In genomic region chr15:88606437-88606794, GRCh38 we compare ENCODE assay signal across 19 cellular contexts. TPM values are rescaled to one million over a fixed set of nuclear protein-coding genes. Genes with fewer than 3 reads are reported as not detected.
A peak's percentile ranks its signal among the peaks of the same experiment; 100 is the strongest.
DNase-seq lines count a peak whose midpoint lies in the region; ATAC-seq, FAIRE-seq and TF ChIP-seq lines count a peak whose summit lies in the region.
"Had no signal": no experiment of that assay in that cellular context is flagged by ENCODE, and none has a peak within 500 bp of the region (broad histone marks: within the 10 kb centered on the region; RNA-seq: fewer than 3 reads in every experiment).

No MANE protein-coding gene starts in this region.

- no peak overlapping the region for H2AK5ac ChIP-seq in H1 (ENCODE audit: low read depth, low read length)

- H3K4me2 ChIP-seq in H1 (ENCODE audit: insufficient read depth in 1 of 2, low read depth in 2 of 2, low read length in 2 of 2) = peak overlapping the region; percentile 94 to 95

- no peaks in the 10 kb centered on the region for H3K79me1 ChIP-seq in H1 (ENCODE audit: low read depth, low read length)

- CTCF ChIA-PET in H1 (lab: Charles Lee; ENCODE audit: partially characterized antibody) = no interaction called here

- no peak overlapping the region for H2BK12ac ChIP-seq in H1 (ENCODE audit: low read depth, low read length)

- no peak overlapping the region for H3K18ac ChIP-seq in H1 (ENCODE audit: extremely low read depth, low read length)

- H3K27me3 ChIP-seq in H1 (replicated peaks in 1 of 4; ENCODE audit: control insufficient read depth in 3 of 4, extremely low read depth in 1 of 4, insufficient read depth in 3 of 4, low read length in 3 of 4) (peaks cover 31 to 58% (median 51%) of the 10 kb centered on the region in 4 experiments), SJCRH30 (peaks cover 10% of the 10 kb centered on the region; the same call in 1 of the 2 replicates)

- peaks cover 25% of the 10 kb centered on the region; the same call in 1 of the 2 replicates for H3K23me2 ChIP-seq in H1 (ENCODE audit: low read depth, low read length)

- FAIRE-seq in H1 (lab: Jason Lieb, UNC) = no peak
- FAIRE-seq: frontal cortex, GM18507 had no signal

- H3K56ac ChIP-seq in H1 (replicated peaks; ENCODE audit: insufficient read length, low read depth, low read length) = no peak overlapping the region

- no peak for TF ChIP-seq POLR2A in H1 (IDR thresholded peaks at IDR 0.05; ENCODE audit: control extremely low read depth in 1 of 2, low read depth in 2 of 2, low read length in 2 of 2)

- WGBS in H1 (ENCODE audit: extremely low coverage in 1 of 2, insufficient coverage in 1 of 2, insufficient read length in 1 of 2, insufficient replicate concordance in 2 of 2, low coverage in 1 of 2, low lambda C conversion rate in 2 of 2, missing lambda C conversion rate in 1 of 2), 2 experiments = 14% methylated on average over 11 of the region's 11 CpGs; no CpG with 5 or more reads in 1 of the 2 experiments

- H3K4me3 ChIP-seq in H1 (ENCODE audit: extremely low read depth in 1 of 4, insufficient read depth in 2 of 4, low read depth in 3 of 4, low read length in 4 of 4) (peak overlapping the region in 1 of 4 experiments; percentile 61; a peak in 5 of 8 replicates), SJCRH30 (no peak overlapping the region)
- H3K4me3 ChIP-seq: mucosa of descending colon had no signal

- TF ChIP-seq CTCF in H1 (IDR thresholded peaks at IDR 0.05; ENCODE audit: control extremely low read depth in 1 of 3, insufficient read depth in 1 of 3, low read depth in 1 of 3, low read length in 3 of 3) = no peak

- H2BK20ac ChIP-seq in H1 (ENCODE audit: low read length) = no peak overlapping the region

- no peak for TF ChIP-seq EP300 in H1 (IDR thresholded peaks at IDR 0.05; ENCODE audit: borderline replicate concordance in 1 of 2, low read depth in 2 of 2, low read length in 2 of 2)

- ATAC-seq in GM21515 (IDR thresholded peaks at IDR 0.05; ENCODE audit: unreplicated experiment) = no peak
- ATAC-seq: mucosa of descending colon; stimulated activated memory B cell treated with anti-CD40 and anti-IgM and Interleukin-4, amounts not matched to agents 10 μg/mL and 1 μg/mL and 100 μg/mL, for 72 hours had no signal

- no peak overlapping the region for H4K91ac ChIP-seq in H1 (replicated peaks; ENCODE audit: insufficient read length, low read length)

- DNase-seq in NCI-H510A treated with DMSO at 0.1 percent for 48 hours (lab: John Stamatoyannopoulos, UW) = peak; percentile 22
- DNase-seq in NCI-H510A (lab: John Stamatoyannopoulos, UW) = no peak
- DNase-seq in NCI-H345 (lab: John Stamatoyannopoulos, UW) = peak; percentile 45
- DNase-seq in H1 (ENCODE audit: low read depth in 1 of 2, low spot score in 2 of 2) = no peak
- no peak for DNase-seq in activated CD4-positive, CD25-positive, alpha-beta regulatory T cell treated with anti-CD3 and anti-CD28 coated beads, Interleukin-2, amount 50 U/mL, for 72 hours
- DNase-seq in SJCRH30 = no peak
- no peak for DNase-seq in central memory CD4-positive, alpha-beta T cell
- DNase-seq: ACHN; activated B cell treated with CpG ODN at 0.5 μM for 24 hours; activated CD8-positive, alpha-beta T cell treated with anti-CD3 and anti-CD28 coated beads, Interleukin-2, amount 10 ng/mL, durations not matched to agents 7 days and 5 days; activated T-cell treated with anti-CD3 and anti-CD28 coated beads, Interleukin-2, amount 50 U/mL, for 48 hours; left ventricle myocardium inferior; mucosa of descending colon; NCI-H524 treated with DMSO at 0.1 percent for 48 hours; T-helper 2 cell had no signal

- H2AFZ ChIP-seq in H1 (ENCODE audit: low read length) = no peak overlapping the region

- no peak overlapping the region for H2BK5ac ChIP-seq in H1 (ENCODE audit: low read depth, low read length)

- H2BK15ac ChIP-seq in H1 (ENCODE audit: low read length) = no peak overlapping the region

- H3K9me3 ChIP-seq in H1 (ENCODE audit: insufficient read depth in 2 of 2, low read depth in 1 of 2, low read length in 1 of 2) (no peaks in the 10 kb centered on the region), SJCRH30 (replicated peaks) (no peaks in the 10 kb centered on the region)
- H3K9me3 ChIP-seq: left ventricle myocardium inferior, mucosa of descending colon had no signal

- TF ChIP-seq RAD21 in H1 (IDR thresholded peaks at IDR 0.05 in 1 of 2, conservative IDR thresholded peaks at IDR 0.05 in 1 of 2; ENCODE audit: low read depth in 2 of 2, low read length in 2 of 2) = no peak

- H3K4ac ChIP-seq in H1 (replicated peaks; ENCODE audit: insufficient read length, low read depth, low read length) = no peak overlapping the region

- H4K20me1 ChIP-seq in H1 (replicated peaks in 1 of 2; ENCODE audit: control insufficient read depth in 1 of 2, insufficient read depth in 2 of 2, low read length in 2 of 2) = peaks cover 0 to 7% of the 10 kb centered on the region in 2 experiments

- H3K9ac ChIP-seq in H1 (replicated peaks in 1 of 4; ENCODE audit: extremely low read depth in 1 of 4, low read depth in 3 of 4, low read length in 3 of 4) = no peak overlapping the region

- no peak overlapping the region for H3K14ac ChIP-seq in H1 (ENCODE audit: insufficient read length)

- no peaks in the 10 kb centered on the region for H3K79me2 ChIP-seq in H1 (ENCODE audit: control insufficient read depth in 1 of 2, insufficient read depth in 2 of 2, low read length in 2 of 2)

- H3K36me3 ChIP-seq in H1 (ENCODE audit: control insufficient read depth in 2 of 4, insufficient read depth in 4 of 4, low read length in 3 of 4) (no peaks in the 10 kb centered on the region), SJCRH30 (no peaks in the 10 kb centered on the region)
- H3K36me3 ChIP-seq: left ventricle myocardium inferior had no signal

- H4K8ac ChIP-seq in H1 (ENCODE audit: extremely low read depth, insufficient read depth, low read length) = no peak overlapping the region

- POLR2A ChIA-PET in H1 (lab: Charles Lee; ENCODE audit: partially characterized antibody) = no interaction called here

- H2BK120ac ChIP-seq in H1 (replicated peaks; ENCODE audit: low read depth, low read length) = no peak overlapping the region

- H4K5ac ChIP-seq in H1 (ENCODE audit: insufficient read length, low read depth, low read length) = no peak overlapping the region

- H3K23ac ChIP-seq in H1 (ENCODE audit: insufficient read length) = no peak overlapping the region

- H3K27ac ChIP-seq in H1 (ENCODE audit: low read depth, low read length) (no peak overlapping the region), SJCRH30 (no peak overlapping the region)
- H3K27ac ChIP-seq: left ventricle myocardium inferior had no signal

- H3K4me1 ChIP-seq in H1 (replicated peaks in 1 of 4; ENCODE audit: control insufficient read depth in 3 of 4, insufficient read depth in 4 of 4, low read length in 3 of 4) (peaks cover 13 to 34% (median 23%) of the 10 kb centered on the region in 4 experiments), SJCRH30 (no peaks in the 10 kb centered on the region)

TF ChIP-seq in H1, 55 proteins besides CTCF, POLR2A, EP300 and RAD21:
- no peak for TF ChIP-seq MAX (IDR thresholded peaks at IDR 0.05)
- peak; percentile 14 for TF ChIP-seq RNF2 (IDR thresholded peaks at IDR 0.05; ENCODE audit: borderline replicate concordance, low read depth, low read length, missing control alignments, poor library complexity, severe bottlenecking)

RNA-seq across cellular contexts. Expression of gene AEN, which starts 14.7 kb away (rescaled TPM):
- total RNA-seq in H1 (2021; fragmentation: NEBNext Ultra II Directional; extraction: Animal tissue kit (Norgen Biotek cat#: 25700)) = 122 and 125 TPM in 2 replicates
- 112 and 167 TPM in 2 replicates for polyA plus RNA-seq in H1 (2011; rRNA removed)
- polyA plus RNA-seq in H1 (2011; cell fraction: cytosol; rRNA removed) = 150 TPM
- polyA plus RNA-seq in H1 (2011; cell fraction: nucleus; rRNA removed) = 209 TPM
- 89.9 to 128 TPM (median 107 TPM) in 4 replicates for polyA plus RNA-seq in H1 (2012, experiment 1 of 2)
- polyA plus RNA-seq in H1 (2012, experiment 2 of 2) = 126 TPM
- 61.5 TPM for polyA plus RNA-seq in H1 (2013, experiment 1 of 2)
- 61.2 TPM for polyA plus RNA-seq in H1 (2013, experiment 2 of 2)
- 157 and 180 TPM in 2 replicates for polyA minus RNA-seq in H1 (2011; rRNA and poly(A)+ RNA removed)
- 130 TPM for polyA minus RNA-seq in H1 (2011; cell fraction: cytosol; rRNA and poly(A)+ RNA removed)
- polyA minus RNA-seq in H1 (2011; cell fraction: nucleus; rRNA and poly(A)+ RNA removed) = 229 TPM
- 71.1 and 76.5 TPM in 2 replicates for total RNA-seq in SJCRH30 (2014; rRNA removed; shearing (Covaris generic))

RNA-seq across cellular contexts. Expression of gene ISG20, which starts 32.4 kb away (rescaled TPM):
- 2.9 and 4.0 TPM in 2 replicates for total RNA-seq in H1 (2021; fragmentation: NEBNext Ultra II Directional; extraction: Animal tissue kit (Norgen Biotek cat#: 25700))
- polyA plus RNA-seq in H1 (2011; rRNA removed) = 5.0 and 5.2 TPM in 2 replicates
- polyA plus RNA-seq in H1 (2011; cell fraction: cytosol; rRNA removed) = 5.5 TPM
- polyA plus RNA-seq in H1 (2011; cell fraction: nucleus; rRNA removed) = 6.6 TPM
- polyA plus RNA-seq in H1 (2012, experiment 1 of 2) = 2.5 to 5.7 TPM (median 4.1 TPM) in 4 replicates
- polyA plus RNA-seq in H1 (2012, experiment 2 of 2) = 3.0 TPM
- 3.1 TPM for polyA plus RNA-seq in H1 (2013, experiment 1 of 2)
- polyA plus RNA-seq in H1 (2013, experiment 2 of 2) = 2.1 TPM
- 1.8 and 2.0 TPM in 2 replicates for polyA minus RNA-seq in H1 (2011; rRNA and poly(A)+ RNA removed)
- 0.81 TPM for polyA minus RNA-seq in H1 (2011; cell fraction: cytosol; rRNA and poly(A)+ RNA removed)
- 3.0 TPM for polyA minus RNA-seq in H1 (2011; cell fraction: nucleus; rRNA and poly(A)+ RNA removed)
- total RNA-seq in SJCRH30 (2014; rRNA removed; shearing (Covaris generic)) = 0.97 and 1.0 TPM in 2 replicates
- total RNA-seq: frontal cortex had no signal

RNA-seq across cellular contexts. Expression of gene DET1, which starts 59.9 kb away (rescaled TPM):
- 5.4 and 6.1 TPM in 2 replicates for total RNA-seq in H1 (2021; fragmentation: NEBNext Ultra II Directional; extraction: Animal tissue kit (Norgen Biotek cat#: 25700))
- 7.7 and 8.5 TPM in 2 replicates for polyA plus RNA-seq in H1 (2011; rRNA removed)
- polyA plus RNA-seq in H1 (2011; cell fraction: cytosol; rRNA removed) = 8.6 TPM
- 12.2 TPM for polyA plus RNA-seq in H1 (2011; cell fraction: nucleus; rRNA removed)
- 5.2 to 7.4 TPM (median 6.1 TPM) in 4 replicates for polyA plus RNA-seq in H1 (2012, experiment 1 of 2)
- polyA plus RNA-seq in H1 (2012, experiment 2 of 2) = 3.0 TPM
- polyA plus RNA-seq in H1 (2013, experiment 1 of 2) = 4.3 TPM
- 3.5 TPM for polyA plus RNA-seq in H1 (2013, experiment 2 of 2)
- polyA minus RNA-seq in H1 (2011; rRNA and poly(A)+ RNA removed) = 15.5 and 16.5 TPM in 2 replicates
- 5.4 TPM for polyA minus RNA-seq in H1 (2011; cell fraction: cytosol; rRNA and poly(A)+ RNA removed)
- polyA minus RNA-seq in H1 (2011; cell fraction: nucleus; rRNA and poly(A)+ RNA removed) = 16.3 TPM
- total RNA-seq in SJCRH30 (2014; rRNA removed; shearing (Covaris generic)) = 7.7 and 8.2 TPM in 2 replicates

Comparison
In these comparisons a context has a peak if more than half of its experiments do, and no peak if none do; other contexts are left out.
1. DNase-seq: peak in NCI-H510A treated with DMSO at 0.1 percent for 48 hours (single experiment) and NCI-H345 (single experiment); none in NCI-H510A (single experiment), H1 (0 of 2), activated CD4-positive, CD25-positive, alpha-beta regulatory T cell treated with anti-CD3 and anti-CD28 coated beads, Interleukin-2, amount 50 U/mL, for 72 hours (single experiment), SJCRH30 (0 of 2) and central memory CD4-positive, alpha-beta T cell (single experiment).